15 cellular contexts compared by ENCODE assay signal in the genomic region with DNA sequence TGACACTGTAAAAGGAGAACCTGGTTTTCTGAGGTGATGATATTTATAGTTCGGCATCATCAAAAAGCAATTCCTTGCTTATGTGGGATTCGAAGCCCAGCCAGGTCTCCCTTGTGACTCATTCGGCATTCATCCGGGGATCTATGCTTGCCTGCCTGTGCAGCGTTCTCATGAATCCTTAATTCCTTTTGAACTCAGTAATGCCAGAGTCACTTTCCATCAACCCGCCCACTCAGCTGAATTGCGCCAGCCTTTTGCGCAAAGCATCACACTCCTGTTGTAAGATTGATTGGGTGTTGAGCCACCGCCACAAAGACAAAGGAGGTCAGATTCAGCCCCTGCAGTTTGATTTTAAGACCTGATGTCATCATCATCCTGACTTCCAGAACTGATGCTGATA.
DNase-seq lines count a peak whose midpoint lies in the region; ATAC-seq, FAIRE-seq and TF ChIP-seq lines count a peak whose summit lies in the region.
"Had no signal": no experiment of that assay in that cellular context is flagged by ENCODE, and none has a peak within 500 bp of the region (broad histone marks: within the 10 kb centered on the region; RNA-seq: fewer than 3 reads in every experiment).

No MANE protein-coding gene starts in this region.

- no peak overlapping the region for H3K27ac Mint-ChIP-seq in activated naive CD4-positive, alpha-beta T cell treated with anti-CD3 and anti-CD28 coated beads for 36 hours

- no peak overlapping the region for H4K91ac ChIP-seq in mesenchymal stem cell (ENCODE audit: low read length)

- no peaks in the 10 kb centered on the region for H3K9me3 Mint-ChIP-seq in activated naive CD4-positive, alpha-beta T cell treated with anti-CD3 and anti-CD28 coated beads for 36 hours
- H3K9me3 Mint-ChIP-seq: neural crest cell had no signal

- no peak overlapping the region for H3K18ac ChIP-seq in mesenchymal stem cell (ENCODE audit: low read depth in 1 of 2, low read length in 2 of 2)

- intact Hi-C loops in kidney (cut with DNase I), result no loop called here
- intact Hi-C loops in activated naive CD4-positive, alpha-beta T cell treated with anti-CD3 and anti-CD28 coated beads for 36 hours (cut with micrococcal nuclease), result no loop called here

- FAIRE-seq in kidney (lab: Jason Lieb, UNC), result no peak

- no peaks in the 10 kb centered on the region for H3K4me1 ChIP-seq in mesenchymal stem cell (ENCODE audit: control insufficient read depth, insufficient read depth, low read depth, low read length)
- no peaks in the 10 kb centered on the region for H3K4me1 ChIP-seq in kidney (ENCODE audit: control insufficient read depth in 1 of 2, insufficient read depth in 1 of 2, low read depth in 1 of 2, low read length in 2 of 2)
- H3K4me1 ChIP-seq: BLaER1, vagina had no signal

- CTCF ChIA-PET in activated naive CD4-positive, alpha-beta T cell treated with anti-CD3 and anti-CD28 coated beads for 36 hours (lab: Charles Lee), result no interaction called here

- H3K14ac ChIP-seq in mesenchymal stem cell (ENCODE audit: low read length in 2 of 2), result no peak overlapping the region

- H3K36me3 Mint-ChIP-seq in activated naive CD4-positive, alpha-beta T cell treated with anti-CD3 and anti-CD28 coated beads for 36 hours (ENCODE audit: low read depth), result no peaks in the 10 kb centered on the region

- ATAC-seq in HG03139 (IDR thresholded peaks at IDR 0.05; ENCODE audit: unreplicated experiment), result no peak

- H3K4me2 ChIP-seq in mesenchymal stem cell (ENCODE audit: low read length, poor library complexity, severe bottlenecking), result no peak overlapping the region
- H3K4me2 ChIP-seq: BLaER1 had no signal

- no peaks in the 10 kb centered on the region for H3K79me1 ChIP-seq in mesenchymal stem cell (replicated peaks; ENCODE audit: low read length, poor library complexity, severe bottlenecking)

- no peak overlapping the region for H2BK5ac ChIP-seq in mesenchymal stem cell (ENCODE audit: low read depth, low read length, poor library complexity, severe bottlenecking)

- DNase-seq in AG09319 (ENCODE audit: extremely low read depth, low read depth) (peak; percentile 71), M059J (ENCODE audit: low read depth) (peak; percentile 95), dedifferentiated amniotic fluid mesenchymal stem cell (ENCODE audit: extremely low spot score) (peak; percentile 98), mesenchymal stem cell (peak; percentile 54), kidney (no peak), DMS 273 treated with DMSO at 0.1 percent for 48 hours (lab: John Stamatoyannopoulos, UW) (no peak)
- DNase-seq in activated naive CD4-positive, alpha-beta T cell treated with anti-CD3 and anti-CD28 coated beads for 36 hours, result no peak
- DNase-seq: activated CD4-positive, CD25-positive, alpha-beta regulatory T cell treated with anti-CD3 and anti-CD28 coated beads, Interleukin-2, amount 50 U/mL, for 72 hours; NCI-H1105 treated with DMSO at 0.1 percent for 48 hours; NCI-H774 had no signal

- H3K23ac ChIP-seq in mesenchymal stem cell (ENCODE audit: low read length in 2 of 2), result no peak overlapping the region

- H2BK15ac ChIP-seq in mesenchymal stem cell (ENCODE audit: low read depth, poor library complexity, severe bottlenecking), result no peak overlapping the region

- TF ChIP-seq CTCF in AG09319 (IDR thresholded peaks at IDR 0.05; ENCODE audit: low read depth, low read length) (no peak), kidney (IDR thresholded peaks at IDR 0.05; ENCODE audit: borderline replicate concordance, extremely low read depth, insufficient read depth) (no peak)

- no peak overlapping the region for H3K4me3 ChIP-seq in mesenchymal stem cell (ENCODE audit: insufficient read depth in 1 of 2, low read depth in 1 of 2, low read length in 2 of 2)
- H3K4me3 ChIP-seq in kidney (ENCODE audit: low read length in 2 of 2), result no peak overlapping the region
- H3K4me3 ChIP-seq: BLaER1, cardiac muscle cell, vagina had no signal

- H2BK120ac ChIP-seq in mesenchymal stem cell (ENCODE audit: low read depth, low read length), result no peak overlapping the region

- no peaks in the 10 kb centered on the region for H3K27me3 ChIP-seq in mesenchymal stem cell (ENCODE audit: control insufficient read depth in 1 of 2, insufficient read depth in 1 of 2, low read length in 2 of 2)
- H3K27me3 ChIP-seq: BLaER1, cardiac muscle cell, vagina had no signal

- no peaks in the 10 kb centered on the region for H3K9me3 ChIP-seq in mesenchymal stem cell (ENCODE audit: control insufficient read depth, low read length)
- no peaks in the 10 kb centered on the region for H3K9me3 ChIP-seq in kidney (ENCODE audit: control insufficient read depth in 1 of 2, low read length in 2 of 2)
- H3K9me3 ChIP-seq: BLaER1, vagina had no signal

- H3K4me3 Mint-ChIP-seq in activated naive CD4-positive, alpha-beta T cell treated with anti-CD3 and anti-CD28 coated beads for 36 hours, result no peak overlapping the region
- H3K4me3 Mint-ChIP-seq: neural crest cell had no signal

- H2AFZ ChIP-seq in mesenchymal stem cell (ENCODE audit: low read depth, low read length), result no peak overlapping the region

- H3K4ac ChIP-seq in mesenchymal stem cell (ENCODE audit: low read depth in 1 of 2, low read length in 2 of 2), result no peak overlapping the region

- no peaks in the 10 kb centered on the region for H3K36me3 ChIP-seq in mesenchymal stem cell (ENCODE audit: control insufficient read depth in 1 of 2, insufficient read depth in 2 of 2, low read depth in 1 of 2, low read length in 2 of 2)
- H3K36me3 ChIP-seq in kidney (ENCODE audit: control insufficient read depth in 1 of 2, insufficient read depth in 2 of 2, low read length in 2 of 2), result no peaks in the 10 kb centered on the region
- H3K36me3 ChIP-seq: BLaER1, cardiac muscle cell, vagina had no signal

- 60% methylated on average over 9 of the region's 9 CpGs for WGBS in mesenchymal stem cell

- no peaks in the 10 kb centered on the region for H3K4me1 Mint-ChIP-seq in activated naive CD4-positive, alpha-beta T cell treated with anti-CD3 and anti-CD28 coated beads for 36 hours (ENCODE audit: low read depth)

- no peak overlapping the region for H2BK12ac ChIP-seq in mesenchymal stem cell (ENCODE audit: low read length in 2 of 2)

- H4K8ac ChIP-seq in mesenchymal stem cell (ENCODE audit: low read length), result no peak overlapping the region

- H2AK5ac ChIP-seq in mesenchymal stem cell (ENCODE audit: low read length, severe bottlenecking), result no peak overlapping the region

- peaks cover 14% of the 10 kb centered on the region for H3K27me3 Mint-ChIP-seq in activated naive CD4-positive, alpha-beta T cell treated with anti-CD3 and anti-CD28 coated beads for 36 hours (ENCODE audit: low read depth)

- H3K27ac ChIP-seq in mesenchymal stem cell (ENCODE audit: low read length, poor library complexity, severe bottlenecking) (no peak overlapping the region), kidney (ENCODE audit: low read depth in 2 of 2, low read length in 2 of 2) (no peak overlapping the region)
- H3K27ac ChIP-seq: BLaER1, cardiac muscle cell, vagina had no signal

- H3K9ac ChIP-seq in mesenchymal stem cell (ENCODE audit: low read length) (no peak overlapping the region), kidney (ENCODE audit: low read length in 2 of 2) (no peak overlapping the region)
- H3K9ac ChIP-seq: BLaER1 had no signal

Comparison
In these comparisons a context has a peak if more than half of its experiments do, and no peak if none do; other contexts are left out.
1. DNase-seq: peak in AG09319 (single experiment), M059J (single experiment), dedifferentiated amniotic fluid mesenchymal stem cell (single experiment) and mesenchymal stem cell (single experiment); none in kidney (single experiment), activated naive CD4-positive, alpha-beta T cell treated with anti-CD3 and anti-CD28 coated beads for 36 hours (single experiment) and DMS 273 treated with DMSO at 0.1 percent for 48 hours (single experiment).